In genomic region chr3:15049584-15049983, GRCh38 we compare ENCODE assay signal across 1 cellular context.
TF ChIP-seq lines count a peak whose summit lies in the region.

No MANE protein-coding gene starts in this region.

TF ChIP-seq in liver, 16 proteins besides CTCF, POLR2A, EP300 and RAD21 (continued from another document):
- TF ChIP-seq, protein P1, sequence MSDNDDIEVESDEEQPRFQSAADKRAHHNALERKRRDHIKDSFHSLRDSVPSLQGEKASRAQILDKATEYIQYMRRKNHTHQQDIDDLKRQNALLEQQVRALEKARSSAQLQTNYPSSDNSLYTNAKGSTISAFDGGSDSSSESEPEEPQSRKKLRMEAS (IDR thresholded peaks at IDR 0.05): no peak
- TF ChIP-seq NR2F2 (IDR thresholded peaks at IDR 0.05): no peak
- TF ChIP-seq FOXA1 (IDR thresholded peaks at IDR 0.05): no peak
- TF ChIP-seq, protein P2, sequence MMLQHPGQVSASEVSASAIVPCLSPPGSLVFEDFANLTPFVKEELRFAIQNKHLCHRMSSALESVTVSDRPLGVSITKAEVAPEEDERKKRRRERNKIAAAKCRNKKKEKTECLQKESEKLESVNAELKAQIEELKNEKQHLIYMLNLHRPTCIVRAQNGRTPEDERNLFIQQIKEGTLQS (IDR thresholded peaks at IDR 0.05): no peak
- no peak for TF ChIP-seq JUND (IDR thresholded peaks at IDR 0.05)
- peak; percentile 66 to 93 for TF ChIP-seq HNF4A (conservative IDR thresholded peaks at IDR 0.05)
- peak; percentile 80 for TF ChIP-seq HNF4G (IDR thresholded peaks at IDR 0.05)
- TF ChIP-seq FOXA2 (IDR thresholded peaks at IDR 0.05): no peak
- no peak for TF ChIP-seq GABPA (IDR thresholded peaks at IDR 0.05 in 1 of 2, conservative IDR thresholded peaks at IDR 0.05 in 1 of 2)
- no peak for TF ChIP-seq TAF1 (conservative IDR thresholded peaks at IDR 0.05)
- TF ChIP-seq RXRA (IDR thresholded peaks at IDR 0.05): peak; percentile 33 to 65
- TF ChIP-seq EGR1 (IDR thresholded peaks at IDR 0.05; ENCODE audit: low read depth in 2 of 2): no peak
